1 cellular context compared by ENCODE assay signal in the genomic region with DNA sequence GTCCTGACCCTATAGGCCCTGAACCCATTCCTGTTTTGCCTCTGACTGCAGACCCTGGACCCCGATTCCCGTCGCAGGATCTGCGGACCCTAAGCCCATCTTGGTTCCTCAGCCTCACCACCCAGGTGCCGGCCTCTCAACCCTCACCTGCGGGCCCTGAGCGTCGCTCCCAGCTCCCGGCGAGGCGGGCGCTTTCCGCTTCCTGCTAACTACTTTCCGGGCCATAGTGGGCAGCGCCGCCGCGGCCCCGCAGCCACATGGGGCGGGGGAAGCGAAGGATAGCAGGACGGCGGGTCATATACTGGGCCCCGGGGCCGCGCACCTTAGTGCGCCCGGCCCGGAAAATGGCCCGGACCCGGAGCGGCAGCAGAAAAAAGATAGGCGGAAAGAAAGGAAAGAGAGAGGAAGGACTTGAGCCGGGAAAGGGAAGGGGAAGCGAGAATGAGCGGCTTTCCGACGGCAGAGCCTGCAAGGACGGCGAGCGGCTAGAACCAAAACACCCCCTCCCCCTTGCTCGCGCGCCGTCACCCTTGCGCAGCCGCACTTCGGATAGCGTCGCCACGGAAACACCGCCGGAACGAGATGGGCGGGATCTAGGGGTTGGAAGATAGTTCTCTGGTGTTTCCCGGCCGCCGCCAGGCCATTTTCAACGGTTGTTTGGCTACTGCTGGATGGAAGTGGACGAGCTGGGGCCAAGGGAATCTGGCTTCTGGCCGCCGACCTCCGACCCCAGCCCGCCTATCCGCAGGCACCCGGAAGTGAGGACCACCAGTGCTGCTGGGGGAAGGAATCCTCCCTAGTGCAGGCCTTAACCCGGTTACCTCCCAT.
TF ChIP-seq lines count a peak whose summit lies in the region.

A gene (minus strand): TSS at position 492 of the 828 bp plus-strand sequence. CDS start 267 bp downstream, at position 225.

TF ChIP-seq in K562, 482 proteins besides CTCF, POLR2A, EP300 and RAD21 (continued from another document):
- TF ChIP-seq, protein P1, sequence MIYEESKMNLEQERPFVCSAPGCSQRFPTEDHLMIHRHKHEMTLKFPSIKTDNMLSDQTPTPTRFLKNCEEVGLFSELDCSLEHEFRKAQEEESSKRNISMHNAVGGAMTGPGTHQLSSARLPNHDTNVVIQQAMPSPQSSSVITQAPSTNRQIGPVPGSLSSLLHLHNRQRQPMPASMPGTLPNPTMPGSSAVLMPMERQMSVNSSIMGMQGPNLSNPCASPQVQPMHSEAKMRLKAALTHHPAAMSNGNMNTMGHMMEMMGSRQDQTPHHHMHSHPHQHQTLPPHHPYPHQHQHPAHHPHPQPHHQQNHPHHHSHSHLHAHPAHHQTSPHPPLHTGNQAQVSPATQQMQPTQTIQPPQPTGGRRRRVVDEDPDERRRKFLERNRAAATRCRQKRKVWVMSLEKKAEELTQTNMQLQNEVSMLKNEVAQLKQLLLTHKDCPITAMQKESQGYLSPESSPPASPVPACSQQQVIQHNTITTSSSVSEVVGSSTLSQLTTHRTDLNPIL (CRISPR knock-in tag; IDR thresholded peaks at IDR 0.05), result no peak
- TF ChIP-seq RBM15 (IDR thresholded peaks at IDR 0.05; ENCODE audit: insufficient read depth, low read length), result no peak
- TF ChIP-seq NUFIP1 (IDR thresholded peaks at IDR 0.05; ENCODE audit: partially characterized antibody), result no peak
- TF ChIP-seq NCOA4 (IDR thresholded peaks at IDR 0.05; ENCODE audit: partially characterized antibody), result no peak
- TF ChIP-seq POLR2AphosphoS5 (IDR thresholded peaks at IDR 0.05; ENCODE audit: control insufficient read depth, insufficient read depth, low read depth, low read length), result peak; percentile 60
- no peak for TF ChIP-seq ZKSCAN3 (CRISPR knock-in tag; IDR thresholded peaks at IDR 0.05)
- TF ChIP-seq, protein P2, sequence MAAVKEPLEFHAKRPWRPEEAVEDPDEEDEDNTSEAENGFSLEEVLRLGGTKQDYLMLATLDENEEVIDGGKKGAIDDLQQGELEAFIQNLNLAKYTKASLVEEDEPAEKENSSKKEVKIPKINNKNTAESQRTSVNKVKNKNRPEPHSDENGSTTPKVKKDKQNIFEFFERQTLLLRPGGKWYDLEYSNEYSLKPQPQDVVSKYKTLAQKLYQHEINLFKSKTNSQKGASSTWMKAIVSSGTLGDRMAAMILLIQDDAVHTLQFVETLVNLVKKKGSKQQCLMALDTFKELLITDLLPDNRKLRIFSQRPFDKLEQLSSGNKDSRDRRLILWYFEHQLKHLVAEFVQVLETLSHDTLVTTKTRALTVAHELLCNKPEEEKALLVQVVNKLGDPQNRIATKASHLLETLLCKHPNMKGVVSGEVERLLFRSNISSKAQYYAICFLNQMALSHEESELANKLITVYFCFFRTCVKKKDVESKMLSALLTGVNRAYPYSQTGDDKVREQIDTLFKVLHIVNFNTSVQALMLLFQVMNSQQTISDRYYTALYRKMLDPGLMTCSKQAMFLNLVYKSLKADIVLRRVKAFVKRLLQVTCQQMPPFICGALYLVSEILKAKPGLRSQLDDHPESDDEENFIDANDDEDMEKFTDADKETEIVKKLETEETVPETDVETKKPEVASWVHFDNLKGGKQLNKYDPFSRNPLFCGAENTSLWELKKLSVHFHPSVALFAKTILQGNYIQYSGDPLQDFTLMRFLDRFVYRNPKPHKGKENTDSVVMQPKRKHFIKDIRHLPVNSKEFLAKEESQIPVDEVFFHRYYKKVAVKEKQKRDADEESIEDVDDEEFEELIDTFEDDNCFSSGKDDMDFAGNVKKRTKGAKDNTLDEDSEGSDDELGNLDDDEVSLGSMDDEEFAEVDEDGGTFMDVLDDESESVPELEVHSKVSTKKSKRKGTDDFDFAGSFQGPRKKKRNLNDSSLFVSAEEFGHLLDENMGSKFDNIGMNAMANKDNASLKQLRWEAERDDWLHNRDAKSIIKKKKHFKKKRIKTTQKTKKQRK (IDR thresholded peaks at IDR 0.05; ENCODE audit: borderline replicate concordance, low read depth, low read length), result no peak
- TF ChIP-seq HDAC2 (IDR thresholded peaks at IDR 0.05), result peak; percentile 84; the same call in 1 of the 2 replicates
- TF ChIP-seq NEUROD1 (IDR thresholded peaks at IDR 0.05; ENCODE audit: borderline replicate concordance, low read depth, low read length, partially characterized antibody), result peak; percentile 21
- no peak for TF ChIP-seq SRF (CRISPR knock-in tag; IDR thresholded peaks at IDR 0.05)
- no peak for TF ChIP-seq IRF2 (CRISPR knock-in tag; IDR thresholded peaks at IDR 0.05)
- TF ChIP-seq GTF2A2 (tag; IDR thresholded peaks at IDR 0.05), result no peak
- no peak for TF ChIP-seq MECOM (CRISPR knock-in tag; IDR thresholded peaks at IDR 0.05)
- 0 out of 2 replicates have a peak, but pooled peaks have one; percentile 36 for TF ChIP-seq ZNF584 (CRISPR knock-in tag; IDR thresholded peaks at IDR 0.05; ENCODE audit: low read depth)
- TF ChIP-seq, protein P3, sequence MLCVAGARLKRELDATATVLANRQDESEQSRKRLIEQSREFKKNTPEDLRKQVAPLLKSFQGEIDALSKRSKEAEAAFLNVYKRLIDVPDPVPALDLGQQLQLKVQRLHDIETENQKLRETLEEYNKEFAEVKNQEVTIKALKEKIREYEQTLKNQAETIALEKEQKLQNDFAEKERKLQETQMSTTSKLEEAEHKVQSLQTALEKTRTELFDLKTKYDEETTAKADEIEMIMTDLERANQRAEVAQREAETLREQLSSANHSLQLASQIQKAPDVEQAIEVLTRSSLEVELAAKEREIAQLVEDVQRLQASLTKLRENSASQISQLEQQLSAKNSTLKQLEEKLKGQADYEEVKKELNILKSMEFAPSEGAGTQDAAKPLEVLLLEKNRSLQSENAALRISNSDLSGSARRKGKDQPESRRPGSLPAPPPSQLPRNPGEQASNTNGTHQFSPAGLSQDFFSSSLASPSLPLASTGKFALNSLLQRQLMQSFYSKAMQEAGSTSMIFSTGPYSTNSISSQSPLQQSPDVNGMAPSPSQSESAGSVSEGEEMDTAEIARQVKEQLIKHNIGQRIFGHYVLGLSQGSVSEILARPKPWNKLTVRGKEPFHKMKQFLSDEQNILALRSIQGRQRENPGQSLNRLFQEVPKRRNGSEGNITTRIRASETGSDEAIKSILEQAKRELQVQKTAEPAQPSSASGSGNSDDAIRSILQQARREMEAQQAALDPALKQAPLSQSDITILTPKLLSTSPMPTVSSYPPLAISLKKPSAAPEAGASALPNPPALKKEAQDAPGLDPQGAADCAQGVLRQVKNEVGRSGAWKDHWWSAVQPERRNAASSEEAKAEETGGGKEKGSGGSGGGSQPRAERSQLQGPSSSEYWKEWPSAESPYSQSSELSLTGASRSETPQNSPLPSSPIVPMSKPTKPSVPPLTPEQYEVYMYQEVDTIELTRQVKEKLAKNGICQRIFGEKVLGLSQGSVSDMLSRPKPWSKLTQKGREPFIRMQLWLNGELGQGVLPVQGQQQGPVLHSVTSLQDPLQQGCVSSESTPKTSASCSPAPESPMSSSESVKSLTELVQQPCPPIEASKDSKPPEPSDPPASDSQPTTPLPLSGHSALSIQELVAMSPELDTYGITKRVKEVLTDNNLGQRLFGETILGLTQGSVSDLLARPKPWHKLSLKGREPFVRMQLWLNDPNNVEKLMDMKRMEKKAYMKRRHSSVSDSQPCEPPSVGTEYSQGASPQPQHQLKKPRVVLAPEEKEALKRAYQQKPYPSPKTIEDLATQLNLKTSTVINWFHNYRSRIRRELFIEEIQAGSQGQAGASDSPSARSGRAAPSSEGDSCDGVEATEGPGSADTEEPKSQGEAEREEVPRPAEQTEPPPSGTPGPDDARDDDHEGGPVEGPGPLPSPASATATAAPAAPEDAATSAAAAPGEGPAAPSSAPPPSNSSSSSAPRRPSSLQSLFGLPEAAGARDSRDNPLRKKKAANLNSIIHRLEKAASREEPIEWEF (CRISPR knock-in tag; IDR thresholded peaks at IDR 0.05), result no peak
- TF ChIP-seq PHF21A (IDR thresholded peaks at IDR 0.05; ENCODE audit: borderline replicate concordance, low read depth), result no peak
- TF ChIP-seq, protein P4, sequence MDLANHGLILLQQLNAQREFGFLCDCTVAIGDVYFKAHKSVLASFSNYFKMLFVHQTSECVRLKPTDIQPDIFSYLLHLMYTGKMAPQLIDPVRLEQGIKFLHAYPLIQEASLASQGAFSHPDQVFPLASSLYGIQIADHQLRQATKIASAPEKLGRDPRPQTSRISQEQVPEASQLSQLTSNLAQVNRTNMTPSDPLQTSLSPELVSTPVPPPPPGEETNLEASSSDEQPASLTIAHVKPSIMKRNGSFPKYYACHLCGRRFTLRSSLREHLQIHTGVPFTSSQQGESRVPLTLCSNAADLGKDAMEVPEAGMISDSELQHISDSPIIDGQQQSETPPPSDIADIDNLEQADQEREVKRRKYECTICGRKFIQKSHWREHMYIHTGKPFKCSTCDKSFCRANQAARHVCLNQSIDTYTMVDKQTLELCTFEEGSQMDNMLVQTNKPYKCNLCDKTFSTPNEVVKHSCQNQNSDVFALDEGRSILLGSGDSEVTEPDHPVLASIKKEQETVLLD (IDR thresholded peaks at IDR 0.05), result peak; percentile 88
- TF ChIP-seq ZNF75A (CRISPR knock-in tag; IDR thresholded peaks at IDR 0.05), result no peak
- no peak for TF ChIP-seq BRD4 (IDR thresholded peaks at IDR 0.05)
- TF ChIP-seq, protein P5, sequence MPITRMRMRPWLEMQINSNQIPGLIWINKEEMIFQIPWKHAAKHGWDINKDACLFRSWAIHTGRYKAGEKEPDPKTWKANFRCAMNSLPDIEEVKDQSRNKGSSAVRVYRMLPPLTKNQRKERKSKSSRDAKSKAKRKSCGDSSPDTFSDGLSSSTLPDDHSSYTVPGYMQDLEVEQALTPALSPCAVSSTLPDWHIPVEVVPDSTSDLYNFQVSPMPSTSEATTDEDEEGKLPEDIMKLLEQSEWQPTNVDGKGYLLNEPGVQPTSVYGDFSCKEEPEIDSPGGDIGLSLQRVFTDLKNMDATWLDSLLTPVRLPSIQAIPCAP (CRISPR knock-in tag; IDR thresholded peaks at IDR 0.05; ENCODE audit: borderline replicate concordance), result no peak
- TF ChIP-seq, protein P6, sequence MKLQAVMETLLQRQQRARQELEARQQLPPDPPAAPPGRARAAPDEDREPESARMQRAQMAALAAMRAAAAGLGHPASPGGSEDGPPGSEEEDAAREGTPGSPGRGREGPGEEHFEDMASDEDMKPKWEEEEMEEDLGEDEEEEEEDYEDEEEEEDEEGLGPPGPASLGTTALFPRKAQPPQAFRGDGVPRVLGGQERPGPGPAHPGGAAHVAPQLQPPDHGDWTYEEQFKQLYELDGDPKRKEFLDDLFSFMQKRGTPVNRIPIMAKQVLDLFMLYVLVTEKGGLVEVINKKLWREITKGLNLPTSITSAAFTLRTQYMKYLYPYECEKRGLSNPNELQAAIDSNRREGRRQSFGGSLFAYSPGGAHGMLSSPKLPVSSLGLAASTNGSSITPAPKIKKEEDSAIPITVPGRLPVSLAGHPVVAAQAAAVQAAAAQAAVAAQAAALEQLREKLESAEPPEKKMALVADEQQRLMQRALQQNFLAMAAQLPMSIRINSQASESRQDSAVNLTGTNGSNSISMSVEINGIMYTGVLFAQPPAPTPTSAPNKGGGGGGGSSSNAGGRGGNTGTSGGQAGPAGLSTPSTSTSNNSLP (IDR thresholded peaks at IDR 0.05; ENCODE audit: borderline replicate concordance, low read depth, low read length), result no peak
- TF ChIP-seq, protein P7, sequence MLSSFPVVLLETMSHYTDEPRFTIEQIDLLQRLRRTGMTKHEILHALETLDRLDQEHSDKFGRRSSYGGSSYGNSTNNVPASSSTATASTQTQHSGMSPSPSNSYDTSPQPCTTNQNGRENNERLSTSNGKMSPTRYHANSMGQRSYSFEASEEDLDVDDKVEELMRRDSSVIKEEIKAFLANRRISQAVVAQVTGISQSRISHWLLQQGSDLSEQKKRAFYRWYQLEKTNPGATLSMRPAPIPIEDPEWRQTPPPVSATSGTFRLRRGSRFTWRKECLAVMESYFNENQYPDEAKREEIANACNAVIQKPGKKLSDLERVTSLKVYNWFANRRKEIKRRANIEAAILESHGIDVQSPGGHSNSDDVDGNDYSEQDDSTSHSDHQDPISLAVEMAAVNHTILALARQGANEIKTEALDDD (IDR thresholded peaks at IDR 0.05), result no peak
- TF ChIP-seq ZZZ3 (IDR thresholded peaks at IDR 0.05), result no peak
- TF ChIP-seq CEBPG (CRISPR knock-in tag; IDR thresholded peaks at IDR 0.05), result no peak
- TF ChIP-seq CEBPG (tag; conservative IDR thresholded peaks at IDR 0.05 in 1 of 2, IDR thresholded peaks at IDR 0.05 in 1 of 2), result no peak
- TF ChIP-seq CBX1 (IDR thresholded peaks at IDR 0.05; ENCODE audit: low read depth), result 0 out of 2 replicates have a peak, but pooled peaks have one; percentile 49
- TF ChIP-seq SAP30 (IDR thresholded peaks at IDR 0.05; ENCODE audit: borderline replicate concordance, insufficient read depth, low read depth, low read length, poor library complexity, severe bottlenecking), result peak; percentile 27
- TF ChIP-seq ESRRA (IDR thresholded peaks at IDR 0.05; ENCODE audit: borderline replicate concordance, low read depth), result no peak
- no peak for TF ChIP-seq RBBP5 (IDR thresholded peaks at IDR 0.05; ENCODE audit: borderline replicate concordance, insufficient read depth, low read length, poor library complexity, severe bottlenecking)
- 0 out of 2 replicates have a peak, but pooled peaks have one; percentile 33 for TF ChIP-seq PML (IDR thresholded peaks at IDR 0.05; ENCODE audit: low read length)
- TF ChIP-seq ZNF507 (tag; conservative IDR thresholded peaks at IDR 0.05), result no peak
- TF ChIP-seq XRCC3 (IDR thresholded peaks at IDR 0.05), result no peak
- TF ChIP-seq ATF1 (CRISPR knock-in tag; IDR thresholded peaks at IDR 0.05), result no peak
- peak; percentile 79 for TF ChIP-seq ATF1 (tag; IDR thresholded peaks at IDR 0.05)
- TF ChIP-seq ZNF143 (CRISPR knock-in tag; IDR thresholded peaks at IDR 0.05), result no peak
- TF ChIP-seq ZNF778 (CRISPR knock-in tag; IDR thresholded peaks at IDR 0.05), result no peak
- no peak for TF ChIP-seq MAFF (IDR thresholded peaks at IDR 0.05; ENCODE audit: low read length)
- TF ChIP-seq MBD2 (IDR thresholded peaks at IDR 0.05; ENCODE audit: borderline replicate concordance, low read depth), result 0 out of 2 replicates have a peak, but pooled peaks have one; percentile 24
- no peak for TF ChIP-seq HDAC8 (tag; IDR thresholded peaks at IDR 0.05)
- no peak for TF ChIP-seq MIER1 (IDR thresholded peaks at IDR 0.05; ENCODE audit: low read depth)
TF ChIP-seq in K562: peak in this region for 110.
